Comparison of ENCODE assay signal across 31 cellular contexts in genomic region chr1:218872026-218872425, GRCh38.
"Had no signal": no experiment of that assay in that cellular context is flagged by ENCODE, and none has a peak within 500 bp of the region (broad histone marks: within the 10 kb centered on the region; RNA-seq: fewer than 3 reads in every experiment).

No MANE protein-coding gene starts in this region.

- DNase-seq: activated CD4-positive, alpha-beta T cell treated with anti-CD3 and anti-CD28 coated beads for 48 hours; activated CD4-positive, alpha-beta T cell treated with anti-CD3 and anti-CD28 coated beads, Interleukin-2, amount 50 U/mL, for 4 hours; activated CD4-positive, CD25-positive, alpha-beta regulatory T cell treated with anti-CD3 and anti-CD28 coated beads, Interleukin-2, amount 50 U/mL, for 72 hours; activated CD8-positive, alpha-beta T cell treated with anti-CD3 and anti-CD28 coated beads, Interleukin-2, amount 10 ng/mL, durations not matched to agents 7 days and 5 days; activated effector memory CD4-positive, alpha-beta T cell treated with anti-CD3 and anti-CD28 coated beads, Interleukin-2, amount 50 U/mL, for 16 hours; activated naive CD4-positive, alpha-beta T cell treated with Interleukin-2 at 50 U/mL for 16 hours; activated naive CD8-positive, alpha-beta T cell treated with anti-CD3 and anti-CD28 coated beads, Interleukin-2, amount 50 U/mL, for 24 hours; activated T-cell treated with anti-CD3 and anti-CD28 coated beads, Interleukin-2, amount 50 U/mL, for 24 hours; amniotic stem cell; body of pancreas; central memory CD4-positive, alpha-beta T cell; Kasumi-1; MV-4-11; NCI-H1092 treated with DMSO at 0.1 percent for 48 hours; NCI-H1417 treated with DMSO at 0.1 percent for 48 hours; NCI-H1694; NCI-H2029; NCI-H2107; NCI-H2227 treated with DMSO at 0.1 percent for 48 hours; NCI-H446 treated with DMSO at 0.1 percent for 48 hours; NCI-H524 treated with DMSO at 0.1 percent for 48 hours; PC-3; SHP77; SW 1271 had no signal

- ATAC-seq: activated CD8-positive, alpha-beta T cell treated with anti-CD3 and anti-CD28 coated beads, Interleukin-2, amount 10 ng/mL, durations not matched to agents 7 days and 5 days; activated naive CD4-positive, alpha-beta T cell treated with anti-CD3 and anti-CD28 coated beads, Interleukin-2, amount 50 U/mL, for 72 hours; activated naive CD8-positive, alpha-beta T cell treated with anti-CD3 and anti-CD28 coated beads, Interleukin-2, amount 50 U/mL, for 24 hours; body of pancreas; PC-3; SK-N-SH treated with all-trans-retinoic acid at 6 μM for 48 hours had no signal

- H3K27ac ChIP-seq: ascending aorta, body of pancreas, coronary artery, SJSA1 had no signal

- H3K4me3 ChIP-seq: ascending aorta, body of pancreas, coronary artery, SJSA1 had no signal

- H3K36me3 ChIP-seq: ascending aorta, SJSA1 had no signal

- FAIRE-seq: bronchial epithelial cell, RCC 7860 had no signal

- H3K4me1 ChIP-seq: ascending aorta, body of pancreas had no signal

- H3K27me3 ChIP-seq: ascending aorta, body of pancreas, SJSA1 had no signal

- H3K9me3 ChIP-seq: ascending aorta, body of pancreas, SJSA1 had no signal
